23 cellular contexts compared by ENCODE assay signal in genomic region chr10:89980166-89980565, GRCh38.
DNase-seq lines count a peak whose midpoint lies in the region; ATAC-seq, FAIRE-seq and TF ChIP-seq lines count a peak whose summit lies in the region.
"Had no signal": no experiment of that assay in that cellular context is flagged by ENCODE, and none has a peak within 500 bp of the region (broad histone marks: within the 10 kb centered on the region; RNA-seq: fewer than 3 reads in every experiment).

No MANE protein-coding gene starts in this region.

- intact Hi-C loops in activated T-helper 2 cell treated with anti-CD3 and anti-CD28 coated beads, Interferon-gamma antibody, Interleukin-2, Interleukin-4, amounts not matched to agents 10 μg/mL and 5 μg/mL and 100 μg/mL, durations not matched to agents 14 hours and 24 hours and 36 hours (cut with micrococcal nuclease), result no loop called here
- intact Hi-C loops in tibial artery (cut with DNase I; ENCODE audit: low total_unique reads), result no loop called here

- H3K4me1 ChIP-seq in GM23338 (ENCODE audit: insufficient read depth), result peaks cover 21% of the 10 kb centered on the region
- H3K4me1 ChIP-seq in NT2/D1 (ENCODE audit: insufficient read depth, insufficient read length), result no peaks in the 10 kb centered on the region
- peaks cover 0 to 5% (median 1%) of the 10 kb centered on the region in 4 experiments; a peak in 3 of 7 replicates for H3K4me1 ChIP-seq in H1 (replicated peaks in 1 of 4; ENCODE audit: control insufficient read depth in 3 of 4, insufficient read depth in 4 of 4, low read length in 3 of 4)
- H3K4me1 ChIP-seq in tibial artery, result no peaks in the 10 kb centered on the region
- H3K4me1 ChIP-seq: A549, Caco-2 had no signal

- peak; percentile 50 for FAIRE-seq in H1 (lab: Jason Lieb, UNC)
- FAIRE-seq in HTR-8/SVneo (lab: Jason Lieb, UNC), result no peak
- FAIRE-seq: A549, D721Med, G401.6, GM19239 had no signal

- no peak overlapping the region for H2BK5ac ChIP-seq in H1 (ENCODE audit: low read depth, low read length)

- 0 out of 2 replicates have a peak, but pooled peaks cover 5% of the 10 kb centered on the region for H3K9me2 ChIP-seq in GM23338 (ENCODE audit: insufficient read depth)

- H3K56ac ChIP-seq in H1 (replicated peaks; ENCODE audit: insufficient read length, low read depth, low read length), result no peak overlapping the region

- no peaks in the 10 kb centered on the region for H3K36me3 Mint-ChIP-seq in GM23338 (ENCODE audit: low read depth)
- H3K36me3 Mint-ChIP-seq in activated T-helper 2 cell treated with anti-CD3 and anti-CD28 coated beads, Interferon-gamma antibody, Interleukin-2, Interleukin-4, amounts not matched to agents 10 μg/mL and 5 μg/mL and 100 μg/mL, durations not matched to agents 14 hours and 24 hours and 36 hours (ENCODE audit: low read depth), result no peaks in the 10 kb centered on the region
- H3K36me3 Mint-ChIP-seq: CD8-positive, alpha-beta T cell had no signal

- H3K36me3 ChIP-seq in GM23338 (ENCODE audit: insufficient read depth), result no peaks in the 10 kb centered on the region
- no peaks in the 10 kb centered on the region for H3K36me3 ChIP-seq in NT2/D1 (ENCODE audit: insufficient read depth, insufficient read length, low read length)
- H3K36me3 ChIP-seq in H1 (ENCODE audit: control insufficient read depth in 2 of 4, insufficient read depth in 4 of 4, low read length in 3 of 4), result no peaks in the 10 kb centered on the region; a peak in 2 of 8 replicates
- no peaks in the 10 kb centered on the region for H3K36me3 ChIP-seq in tibial artery

- H3K27ac ChIP-seq in GM23338 (ENCODE audit: low read depth), result no peak overlapping the region
- no peak overlapping the region for H3K27ac ChIP-seq in H1 (ENCODE audit: low read depth, low read length)
- no peak overlapping the region for H3K27ac ChIP-seq in tibial artery
- H3K27ac ChIP-seq: 22Rv1; A549; BLaER1 treated with 17β-estradiol and CSF1 and Interleukin-3, amounts not matched to agents 10 nM and 100 nM; C4-2B had no signal

- H3K79me2 ChIP-seq in GM23338 (replicated peaks; ENCODE audit: insufficient read depth) (no peaks in the 10 kb centered on the region), H1 (ENCODE audit: control insufficient read depth in 1 of 2, insufficient read depth in 2 of 2, low read length in 2 of 2) (no peaks in the 10 kb centered on the region)

- peaks cover 61% of the 10 kb centered on the region for H3K27me3 Mint-ChIP-seq in GM23338 (ENCODE audit: insufficient read depth, low read depth, poor library complexity)
- peaks cover 3% of the 10 kb centered on the region for H3K27me3 Mint-ChIP-seq in activated T-helper 2 cell treated with anti-CD3 and anti-CD28 coated beads, Interferon-gamma antibody, Interleukin-2, Interleukin-4, amounts not matched to agents 10 μg/mL and 5 μg/mL and 100 μg/mL, durations not matched to agents 14 hours and 24 hours and 36 hours (ENCODE audit: low read depth)
- H3K27me3 Mint-ChIP-seq: B cell; CD4-positive, alpha-beta T cell had no signal

- POLR2A ChIA-PET in H1 (lab: Charles Lee; ENCODE audit: partially characterized antibody), result interaction anchor here (0.6 kb wide), 1 partner anchor 61 kb away, joined by 3 read pairs; no protein-coding TSS in a partner anchor

- no peak overlapping the region for H3K23ac ChIP-seq in H1 (ENCODE audit: insufficient read length)

- peaks cover 17% of the 10 kb centered on the region for H3K4me1 Mint-ChIP-seq in GM23338
- no peaks in the 10 kb centered on the region for H3K4me1 Mint-ChIP-seq in activated T-helper 2 cell treated with anti-CD3 and anti-CD28 coated beads, Interferon-gamma antibody, Interleukin-2, Interleukin-4, amounts not matched to agents 10 μg/mL and 5 μg/mL and 100 μg/mL, durations not matched to agents 14 hours and 24 hours and 36 hours (ENCODE audit: low read depth)

- H3K4me3 ChIP-seq in GM23338 (no peak overlapping the region), NT2/D1 (ENCODE audit: insufficient read length, low read depth) (no peak overlapping the region), H1 (ENCODE audit: extremely low read depth in 1 of 4, insufficient read depth in 2 of 4, low read depth in 3 of 4, low read length in 4 of 4) (no peak overlapping the region), tibial artery (no peak overlapping the region)
- H3K4me3 ChIP-seq: A549; BLaER1 treated with 17β-estradiol and CSF1 and Interleukin-3, amounts not matched to agents 10 nM and 100 nM had no signal

- no peak overlapping the region for H4K5ac ChIP-seq in H1 (ENCODE audit: insufficient read length, low read depth, low read length)

- no peak overlapping the region for H2BK12ac ChIP-seq in H1 (ENCODE audit: low read depth, low read length)

- H3K18ac ChIP-seq in H1 (ENCODE audit: extremely low read depth, low read length), result no peak overlapping the region

- H2BK120ac ChIP-seq in H1 (replicated peaks; ENCODE audit: low read depth, low read length), result no peak overlapping the region

- no peak overlapping the region for H3K4me3 Mint-ChIP-seq in GM23338
- no peak overlapping the region for H3K4me3 Mint-ChIP-seq in activated T-helper 2 cell treated with anti-CD3 and anti-CD28 coated beads, Interferon-gamma antibody, Interleukin-2, Interleukin-4, amounts not matched to agents 10 μg/mL and 5 μg/mL and 100 μg/mL, durations not matched to agents 14 hours and 24 hours and 36 hours (ENCODE audit: low read depth)
- H3K4me3 Mint-ChIP-seq: B cell; CD4-positive, alpha-beta T cell; CD8-positive, alpha-beta T cell had no signal

- H3K27me3 ChIP-seq in GM23338 (ENCODE audit: insufficient read depth) (peaks cover 83% of the 10 kb centered on the region), NT2/D1 (ENCODE audit: insufficient read depth, insufficient read length) (no peaks in the 10 kb centered on the region), H1 (replicated peaks in 1 of 4; ENCODE audit: control insufficient read depth in 3 of 4, extremely low read depth in 1 of 4, insufficient read depth in 3 of 4, low read length in 3 of 4) (peaks cover 40 to 71% (median 59%) of the 10 kb centered on the region in 4 experiments), tibial artery (no peaks in the 10 kb centered on the region)
- H3K27me3 ChIP-seq: BLaER1 treated with 17β-estradiol and CSF1 and Interleukin-3, amounts not matched to agents 10 nM and 100 nM had no signal

- no peaks in the 10 kb centered on the region for H3F3A ChIP-seq in GM23338 (replicated peaks; ENCODE audit: low read depth)

- TF ChIP-seq RAD21 in H1 (IDR thresholded peaks at IDR 0.05 in 1 of 2, conservative IDR thresholded peaks at IDR 0.05 in 1 of 2; ENCODE audit: low read depth in 2 of 2, low read length in 2 of 2), result no peak

- H3K9ac ChIP-seq in NT2/D1 (ENCODE audit: insufficient read length, low read depth) (no peak overlapping the region), H1 (replicated peaks in 1 of 4; ENCODE audit: extremely low read depth in 1 of 4, low read depth in 3 of 4, low read length in 3 of 4) (no peak overlapping the region)
- H3K9ac ChIP-seq: BLaER1 treated with 17β-estradiol and CSF1 and Interleukin-3, amounts not matched to agents 10 nM and 100 nM had no signal

- no peak overlapping the region for H2BK20ac ChIP-seq in H1 (ENCODE audit: low read length)

- H2AK5ac ChIP-seq in H1 (ENCODE audit: low read depth, low read length), result no peak overlapping the region

- no peak overlapping the region for H3K27ac Mint-ChIP-seq in GM23338
- no peak overlapping the region for H3K27ac Mint-ChIP-seq in activated T-helper 2 cell treated with anti-CD3 and anti-CD28 coated beads, Interferon-gamma antibody, Interleukin-2, Interleukin-4, amounts not matched to agents 10 μg/mL and 5 μg/mL and 100 μg/mL, durations not matched to agents 14 hours and 24 hours and 36 hours
- H3K27ac Mint-ChIP-seq: B cell; CD4-positive, alpha-beta T cell; CD8-positive, alpha-beta T cell had no signal

- no peaks in the 10 kb centered on the region for H3K23me2 ChIP-seq in H1 (ENCODE audit: low read depth, low read length)

- H4K20me1 ChIP-seq in GM23338 (replicated peaks; ENCODE audit: insufficient read depth) (no peaks in the 10 kb centered on the region; the same call in 1 of the 2 replicates), H1 (replicated peaks in 1 of 2; ENCODE audit: control insufficient read depth in 1 of 2, insufficient read depth in 2 of 2, low read length in 2 of 2) (peaks cover 0 to 2% of the 10 kb centered on the region in 2 experiments)
- H4K20me1 ChIP-seq: BLaER1 treated with 17β-estradiol and CSF1 and Interleukin-3, amounts not matched to agents 10 nM and 100 nM had no signal

- no peak for TF ChIP-seq POLR2A in H1 (IDR thresholded peaks at IDR 0.05; ENCODE audit: control extremely low read depth in 1 of 2, low read depth in 2 of 2, low read length in 2 of 2)

- H3K14ac ChIP-seq in H1 (ENCODE audit: insufficient read length), result no peak overlapping the region

- no peak for TF ChIP-seq EP300 in H1 (IDR thresholded peaks at IDR 0.05; ENCODE audit: borderline replicate concordance in 1 of 2, low read depth in 2 of 2, low read length in 2 of 2)

- H3K4ac ChIP-seq in H1 (replicated peaks; ENCODE audit: insufficient read length, low read depth, low read length), result no peak overlapping the region

- H3K4me2 ChIP-seq in GM23338 (no peak overlapping the region), H1 (ENCODE audit: insufficient read depth in 1 of 2, low read depth in 2 of 2, low read length in 2 of 2) (0 out of 4 replicates have a peak overlapping the region, but pooled peaks of 1 of the 2 experiments have one; percentile 0)
- H3K4me2 ChIP-seq: A549; BLaER1 treated with 17β-estradiol and CSF1 and Interleukin-3, amounts not matched to agents 10 nM and 100 nM had no signal

- H3K79me1 ChIP-seq in H1 (ENCODE audit: low read depth, low read length), result no peaks in the 10 kb centered on the region

- H2AFZ ChIP-seq in GM23338, result no peak overlapping the region
- H2AFZ ChIP-seq in H1 (ENCODE audit: low read length), result no peak overlapping the region

- H2BK15ac ChIP-seq in H1 (ENCODE audit: low read length), result no peak overlapping the region

- H4K8ac ChIP-seq in H1 (ENCODE audit: extremely low read depth, insufficient read depth, low read length), result no peak overlapping the region

- CTCF ChIA-PET in H1 (lab: Charles Lee; ENCODE audit: partially characterized antibody), result interaction anchor here (1.5 kb wide), 1 partner anchor 39 kb away, joined by 3 read pairs; no protein-coding TSS in a partner anchor

- TF ChIP-seq CTCF in GM23338 (conservative IDR thresholded peaks at IDR 0.05; ENCODE audit: low read depth in 2 of 2) (no peak), H1 (IDR thresholded peaks at IDR 0.05; ENCODE audit: control extremely low read depth in 1 of 3, insufficient read depth in 1 of 3, low read depth in 1 of 3, low read length in 3 of 3) (no peak), tibial artery (IDR thresholded peaks at IDR 0.05) (no peak)

- peak; percentile 84 for DNase-seq in GM23338 (ENCODE audit: low spot score)
- peak; percentile 32 for DNase-seq in NT2/D1 (ENCODE audit: low read depth, low spot score)
- no peak for DNase-seq in H1 (ENCODE audit: low read depth in 1 of 2, low spot score in 2 of 2)
- peak; percentile 23 for DNase-seq in iPS DF 19.7 (ENCODE audit: low read depth, low spot score)
- no peak for DNase-seq in activated T-helper 2 cell treated with anti-CD3 and anti-CD28 coated beads, Interferon-gamma antibody, Interleukin-2, Interleukin-4, amounts not matched to agents 10 μg/mL and 5 μg/mL and 100 μg/mL, durations not matched to agents 14 hours and 24 hours and 36 hours (ENCODE audit: low spot score)
- no peak for DNase-seq in tibial artery
- no peak for DNase-seq in SIG-M5 treated with dmso at 0.1 percent for 504 hours (lab: John Stamatoyannopoulos, UW; ENCODE audit: unreplicated experiment)
- DNase-seq in HTR-8/SVneo (ENCODE audit: insufficient read length, low spot score), result no peak
- DNase-seq: AML-193; Caco-2; Calu3; CD4-positive, alpha-beta T cell; CD8-positive, alpha-beta T cell; DMS79 treated with DMSO at 0.1 percent for 48 hours; GF-D8 had no signal

- 14% methylated on average over 2 of the region's 2 CpGs; no CpG with 5 or more reads in 1 of the 2 experiments for WGBS in H1 (ENCODE audit: extremely low coverage in 1 of 2, insufficient coverage in 1 of 2, insufficient read length in 1 of 2, insufficient replicate concordance in 2 of 2, low coverage in 1 of 2, low lambda C conversion rate in 2 of 2, missing lambda C conversion rate in 1 of 2), 2 experiments

- ATAC-seq in GM23338, result peak; percentile 85
- ATAC-seq: A549; CD8-positive, alpha-beta T cell had no signal

- H3K9me3 Mint-ChIP-seq in GM23338, result peaks cover 6% of the 10 kb centered on the region; the same call in 2 of the 3 replicates
- H3K9me3 Mint-ChIP-seq in activated T-helper 2 cell treated with anti-CD3 and anti-CD28 coated beads, Interferon-gamma antibody, Interleukin-2, Interleukin-4, amounts not matched to agents 10 μg/mL and 5 μg/mL and 100 μg/mL, durations not matched to agents 14 hours and 24 hours and 36 hours, result no peaks in the 10 kb centered on the region
- H3K9me3 Mint-ChIP-seq: CD4-positive, alpha-beta T cell had no signal

- H3K9me3 ChIP-seq in NT2/D1 (ENCODE audit: insufficient read depth, low read length) (peaks cover 7% of the 10 kb centered on the region), H1 (ENCODE audit: insufficient read depth in 2 of 2, low read depth in 1 of 2, low read length in 1 of 2) (peaks cover 0 to 2% of the 10 kb centered on the region in 2 experiments; a peak in 2 of 4 replicates), tibial artery (no peaks in the 10 kb centered on the region)
- H3K9me3 ChIP-seq: A549, Caco-2 had no signal

- no peak overlapping the region for H4K91ac ChIP-seq in H1 (replicated peaks; ENCODE audit: insufficient read length, low read length)

Comparison
In these comparisons a context has a peak if more than half of its experiments do, and no peak if none do; other contexts are left out.
1. DNase-seq: peak in GM23338 (single experiment), NT2/D1 (single experiment) and iPS DF 19.7 (single experiment); none in H1 (0 of 2), activated T-helper 2 cell treated with anti-CD3 and anti-CD28 coated beads, Interferon-gamma antibody, Interleukin-2, Interleukin-4, amounts not matched to agents 10 μg/mL and 5 μg/mL and 100 μg/mL, durations not matched to agents 14 hours and 24 hours and 36 hours (single experiment), tibial artery (0 of 2), SIG-M5 treated with dmso at 0.1 percent for 504 hours (single experiment) and HTR-8/SVneo (single experiment).